ENCODE assay signal across 16 cellular contexts in genomic region chr1:229248821-229249817, GRCh38. TPM values are rescaled to one million over a fixed set of nuclear protein-coding genes. Genes with fewer than 3 reads are reported as not detected.
DNase-seq lines count a peak whose midpoint lies in the region; ATAC-seq lines count a peak whose summit lies in the region.
"Had no signal": no experiment of that assay in that cellular context is flagged by ENCODE, and none has a peak within 500 bp of the region (broad histone marks: within the 10 kb centered on the region; RNA-seq: fewer than 3 reads in every experiment).

No MANE protein-coding gene starts in this region.

- H3K4me3 Mint-ChIP-seq in activated CD4-positive, alpha-beta T cell treated with anti-CD3 and anti-CD28 coated beads for 36 hours, result no peak overlapping the region
- no peak overlapping the region for H3K4me3 Mint-ChIP-seq in activated CD4-positive, alpha-beta T cell treated with anti-CD3 and anti-CD28 coated beads, Interleukin-2, amount 10 ng/mL, durations not matched to agents 7 days and 5 days
- no peak overlapping the region for H3K4me3 Mint-ChIP-seq in stimulated activated effector memory CD8-positive, alpha-beta T cell treated with anti-CD3 and anti-CD28 coated beads, Interleukin-12 subunit alpha, Interleukin-12 subunit beta, amount 100 ng/mL, for 72 hours

- H3K4me1 Mint-ChIP-seq in activated CD4-positive, alpha-beta T cell treated with anti-CD3 and anti-CD28 coated beads for 36 hours, result peaks cover 53% of the 10 kb centered on the region
- H3K4me1 Mint-ChIP-seq in activated CD4-positive, alpha-beta T cell treated with anti-CD3 and anti-CD28 coated beads, Interleukin-2, amount 10 ng/mL, durations not matched to agents 7 days and 5 days, result peaks cover 47% of the 10 kb centered on the region
- H3K4me1 Mint-ChIP-seq in stimulated activated effector memory CD8-positive, alpha-beta T cell treated with anti-CD3 and anti-CD28 coated beads, Interleukin-12 subunit alpha, Interleukin-12 subunit beta, amount 100 ng/mL, for 72 hours, result peaks cover 32% of the 10 kb centered on the region

- H3K36me3 Mint-ChIP-seq in activated CD4-positive, alpha-beta T cell treated with anti-CD3 and anti-CD28 coated beads for 36 hours (ENCODE audit: low read depth), result no peaks in the 10 kb centered on the region
- H3K36me3 Mint-ChIP-seq in activated CD4-positive, alpha-beta T cell treated with anti-CD3 and anti-CD28 coated beads, Interleukin-2, amount 10 ng/mL, durations not matched to agents 7 days and 5 days (ENCODE audit: low read depth), result peaks cover 7% of the 10 kb centered on the region
- no peaks in the 10 kb centered on the region for H3K36me3 Mint-ChIP-seq in stimulated activated effector memory CD8-positive, alpha-beta T cell treated with anti-CD3 and anti-CD28 coated beads, Interleukin-12 subunit alpha, Interleukin-12 subunit beta, amount 100 ng/mL, for 72 hours

- ATAC-seq in activated CD4-positive, alpha-beta T cell treated with anti-CD3 and anti-CD28 coated beads for 36 hours, result no peak
- no peak for ATAC-seq in stimulated activated effector memory CD8-positive, alpha-beta T cell treated with anti-CD3 and anti-CD28 coated beads, Interleukin-12 subunit alpha, Interleukin-12 subunit beta, amount 100 ng/mL, for 72 hours

- DNase-seq in activated CD4-positive, alpha-beta T cell treated with anti-CD3 and anti-CD28 coated beads for 36 hours, result no peak
- DNase-seq in activated CD4-positive, alpha-beta T cell treated with anti-CD3 and anti-CD28 coated beads, Interleukin-2, amount 10 ng/mL, durations not matched to agents 7 days and 5 days, result no peak
- peak; percentile 63 for DNase-seq in MV-4-11 (lab: John Stamatoyannopoulos, UW)
- no peak for DNase-seq in stimulated activated effector memory CD8-positive, alpha-beta T cell treated with anti-CD3 and anti-CD28 coated beads, Interleukin-12 subunit alpha, Interleukin-12 subunit beta, amount 100 ng/mL, for 72 hours (ENCODE audit: low spot score in 2 of 2)
- no peak for DNase-seq in effector CD8-positive, alpha-beta T cell (lab: John Stamatoyannopoulos, UW)
- DNase-seq in NCI-H345 treated with DMSO at 0.1 percent for 48 hours (lab: John Stamatoyannopoulos, UW; ENCODE audit: unreplicated experiment), result no peak
- DNase-seq in hypothalamus (lab: John Stamatoyannopoulos, UW), result no peak
- DNase-seq: ACHN; activated CD4-positive, alpha-beta T cell treated with anti-CD3 and anti-CD28 coated beads for 1 hour; cerebellar nuclear complex; esophagus squamous epithelium; H7; NCI-H1417 treated with DMSO at 0.1 percent for 48 hours; NCI-H526 treated with DMSO at 0.1 percent for 48 hours; stimulated activated CD4-positive, alpha-beta T cell treated with anti-CD3 and anti-CD28 coated beads, Interleukin-12 subunit alpha, Interleukin-12 subunit beta, amount 100 ng/mL, for 4 hours had no signal

- H3K27ac Mint-ChIP-seq in activated CD4-positive, alpha-beta T cell treated with anti-CD3 and anti-CD28 coated beads for 36 hours, result peak overlapping the region; percentile 22
- H3K27ac Mint-ChIP-seq in activated CD4-positive, alpha-beta T cell treated with anti-CD3 and anti-CD28 coated beads, Interleukin-2, amount 10 ng/mL, durations not matched to agents 7 days and 5 days, result no peak overlapping the region
- peak overlapping the region; percentile 30 for H3K27ac Mint-ChIP-seq in stimulated activated effector memory CD8-positive, alpha-beta T cell treated with anti-CD3 and anti-CD28 coated beads, Interleukin-12 subunit alpha, Interleukin-12 subunit beta, amount 100 ng/mL, for 72 hours

- H3K27me3 Mint-ChIP-seq in activated CD4-positive, alpha-beta T cell treated with anti-CD3 and anti-CD28 coated beads for 36 hours, result no peaks in the 10 kb centered on the region
- peaks cover 3% of the 10 kb centered on the region for H3K27me3 Mint-ChIP-seq in activated CD4-positive, alpha-beta T cell treated with anti-CD3 and anti-CD28 coated beads, Interleukin-2, amount 10 ng/mL, durations not matched to agents 7 days and 5 days

- POLR2A ChIA-PET in activated CD4-positive, alpha-beta T cell treated with anti-CD3 and anti-CD28 coated beads for 36 hours (lab: Charles Lee), result no interaction called here
- POLR2A ChIA-PET in activated CD4-positive, alpha-beta T cell treated with anti-CD3 and anti-CD28 coated beads, Interleukin-2, amount 10 ng/mL, durations not matched to agents 7 days and 5 days (lab: Charles Lee), result no interaction called here

- H3K9me3 Mint-ChIP-seq in activated CD4-positive, alpha-beta T cell treated with anti-CD3 and anti-CD28 coated beads for 36 hours (ENCODE audit: low read depth), result no peaks in the 10 kb centered on the region
- peaks cover 7% of the 10 kb centered on the region for H3K9me3 Mint-ChIP-seq in activated CD4-positive, alpha-beta T cell treated with anti-CD3 and anti-CD28 coated beads, Interleukin-2, amount 10 ng/mL, durations not matched to agents 7 days and 5 days
- peaks cover 7% of the 10 kb centered on the region for H3K9me3 Mint-ChIP-seq in stimulated activated effector memory CD8-positive, alpha-beta T cell treated with anti-CD3 and anti-CD28 coated beads, Interleukin-12 subunit alpha, Interleukin-12 subunit beta, amount 100 ng/mL, for 72 hours

- CTCF ChIA-PET in activated CD4-positive, alpha-beta T cell treated with anti-CD3 and anti-CD28 coated beads for 36 hours (lab: Charles Lee), result interaction anchor here (0.6 to 1.1 kb wide), 3 partner anchors 21 to 630 kb away, joined by 3 to 4 read pairs (median 4); no protein-coding TSS in a partner anchor
- CTCF ChIA-PET in activated CD4-positive, alpha-beta T cell treated with anti-CD3 and anti-CD28 coated beads, Interleukin-2, amount 10 ng/mL, durations not matched to agents 7 days and 5 days (lab: Charles Lee), result interaction anchor here (0.6 kb wide), 1 partner anchor 377 kb away, joined by 3 read pairs; no protein-coding TSS in a partner anchor

- intact Hi-C loops in activated CD4-positive, alpha-beta T cell treated with anti-CD3 and anti-CD28 coated beads for 36 hours (cut with DNase I, micrococcal nuclease), result no loop called here

- H3K27ac ChIP-seq in cingulate gyrus (ENCODE audit: low read depth, low read length), result peak overlapping the region; percentile 85
- H3K27ac ChIP-seq: esophagus squamous epithelium had no signal

RNA-seq across cellular contexts. Expression of gene RAB4A, which starts 21.8 kb away (rescaled TPM):
- total RNA-seq in activated CD4-positive, alpha-beta T cell treated with anti-CD3 and anti-CD28 coated beads for 36 hours, result 10 to 100 TPM; 22.1 to 24.0 TPM
- 10 to 100 TPM; 35.5 to 41.0 TPM for total RNA-seq in activated CD4-positive, alpha-beta T cell treated with anti-CD3 and anti-CD28 coated beads, Interleukin-2, amount 10 ng/mL, durations not matched to agents 7 days and 5 days
